Comparison of ENCODE assay signal across 13 cellular contexts in the genomic region with DNA sequence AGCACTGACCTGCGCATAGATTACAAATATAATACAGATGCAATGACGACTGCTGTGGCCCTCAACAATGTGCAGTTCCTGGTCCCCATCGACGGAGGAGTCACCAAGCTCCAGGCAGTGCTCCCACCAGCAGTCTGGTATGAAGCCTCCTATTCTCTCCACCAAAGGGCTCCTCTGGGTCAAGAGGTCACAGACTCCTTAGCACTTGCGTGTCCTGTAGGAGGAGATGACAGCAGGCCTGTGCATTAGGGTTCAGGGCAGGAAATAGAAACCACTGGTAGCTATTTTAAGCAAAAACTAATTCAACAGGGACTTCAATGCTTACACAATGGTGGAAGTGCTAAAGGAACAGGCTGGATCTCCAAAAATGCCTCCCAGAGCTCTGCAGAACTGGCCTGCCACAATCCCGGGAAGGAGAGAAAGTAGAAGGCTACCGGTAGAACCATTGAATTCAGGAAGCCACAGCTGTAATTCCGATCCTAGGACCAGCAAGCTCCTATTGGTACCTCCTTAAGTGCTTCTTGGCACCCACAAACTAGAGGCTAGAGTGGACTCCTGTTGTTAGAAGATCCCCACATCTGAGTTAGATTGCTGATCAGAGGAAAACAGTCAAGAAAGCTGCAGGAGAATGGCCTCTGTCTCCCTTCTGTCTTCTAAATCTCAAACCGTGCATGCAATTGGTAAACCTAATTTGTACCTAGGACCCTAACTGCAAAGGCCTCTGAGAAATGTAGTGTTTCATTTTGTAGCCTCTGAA. TPM values are rescaled to one million over a fixed set of nuclear protein-coding genes. Genes with fewer than 3 reads are reported as not detected.
DNase-seq lines count a peak whose midpoint lies in the region; ATAC-seq and TF ChIP-seq lines count a peak whose summit lies in the region.
"Had no signal": no experiment of that assay in that cellular context is flagged by ENCODE, and none has a peak within 500 bp of the region (broad histone marks: within the 10 kb centered on the region; RNA-seq: fewer than 3 reads in every experiment).

No MANE protein-coding gene starts in this region.

- no peak for DNase-seq in activated naive CD8-positive, alpha-beta T cell treated with anti-CD3 and anti-CD28 coated beads, Interleukin-2, amount 10 ng/mL, durations not matched to agents 7 days and 5 days
- DNase-seq in activated naive CD8-positive, alpha-beta T cell treated with anti-CD3 and anti-CD28 coated beads, Interleukin-2, amount 50 U/mL, for 24 hours, result no peak
- DNase-seq in NB4 (ENCODE audit: low read depth) (peak; percentile 68), AML-193 (lab: John Stamatoyannopoulos, UW) (no peak), ureter (ENCODE audit: low spot score) (no peak)
- no peak for DNase-seq in stimulated activated effector memory CD8-positive, alpha-beta T cell treated with anti-CD3 and anti-CD28 coated beads, Interleukin-12 subunit alpha, Interleukin-12 subunit beta, amount 100 ng/mL, for 72 hours (ENCODE audit: low spot score in 2 of 2)
- DNase-seq: activated T-cell treated with anti-CD3 and anti-CD28 coated beads, Interleukin-2, amount 50 U/mL, for 24 hours; DMS79; occipital lobe had no signal

- TF ChIP-seq POLR2A in NB4 (IDR thresholded peaks at IDR 0.05; ENCODE audit: extremely low read depth, insufficient read length), result no peak

- peaks cover 4% of the 10 kb centered on the region for H3K27me3 Mint-ChIP-seq in activated naive CD8-positive, alpha-beta T cell treated with anti-CD3 and anti-CD28 coated beads, Interleukin-2, amount 10 ng/mL, durations not matched to agents 7 days and 5 days
- H3K27me3 Mint-ChIP-seq in activated naive CD8-positive, alpha-beta T cell treated with anti-CD3 and anti-CD28 coated beads, Interleukin-2, amount 50 U/mL, for 24 hours, result no peaks in the 10 kb centered on the region
- H3K27me3 Mint-ChIP-seq: activated T-cell treated with anti-CD3 and anti-CD28 coated beads, Interleukin-2, amount 50 U/mL, for 24 hours had no signal

- POLR2A ChIA-PET in activated naive CD8-positive, alpha-beta T cell treated with anti-CD3 and anti-CD28 coated beads, Interleukin-2, amount 10 ng/mL, durations not matched to agents 7 days and 5 days (lab: Charles Lee), result no interaction called here

- H3K36me3 Mint-ChIP-seq in activated naive CD8-positive, alpha-beta T cell treated with anti-CD3 and anti-CD28 coated beads, Interleukin-2, amount 10 ng/mL, durations not matched to agents 7 days and 5 days, result peaks cover 3% of the 10 kb centered on the region
- no peaks in the 10 kb centered on the region for H3K36me3 Mint-ChIP-seq in activated naive CD8-positive, alpha-beta T cell treated with anti-CD3 and anti-CD28 coated beads, Interleukin-2, amount 50 U/mL, for 24 hours (ENCODE audit: low read depth)
- no peaks in the 10 kb centered on the region for H3K36me3 Mint-ChIP-seq in stimulated activated effector memory CD8-positive, alpha-beta T cell treated with anti-CD3 and anti-CD28 coated beads, Interleukin-12 subunit alpha, Interleukin-12 subunit beta, amount 100 ng/mL, for 72 hours

- H3K27ac Mint-ChIP-seq in activated naive CD8-positive, alpha-beta T cell treated with anti-CD3 and anti-CD28 coated beads, Interleukin-2, amount 10 ng/mL, durations not matched to agents 7 days and 5 days, result peak overlapping the region; percentile 21
- H3K27ac Mint-ChIP-seq in activated naive CD8-positive, alpha-beta T cell treated with anti-CD3 and anti-CD28 coated beads, Interleukin-2, amount 50 U/mL, for 24 hours, result no peak overlapping the region
- no peak overlapping the region for H3K27ac Mint-ChIP-seq in stimulated activated effector memory CD8-positive, alpha-beta T cell treated with anti-CD3 and anti-CD28 coated beads, Interleukin-12 subunit alpha, Interleukin-12 subunit beta, amount 100 ng/mL, for 72 hours
- H3K27ac Mint-ChIP-seq: activated T-cell treated with anti-CD3 and anti-CD28 coated beads, Interleukin-2, amount 50 U/mL, for 24 hours had no signal

- H3K4me3 ChIP-seq in NB4 (ENCODE audit: low read depth, low read length), result no peak overlapping the region

- H3K9me3 Mint-ChIP-seq in activated naive CD8-positive, alpha-beta T cell treated with anti-CD3 and anti-CD28 coated beads, Interleukin-2, amount 10 ng/mL, durations not matched to agents 7 days and 5 days, result peaks cover 4% of the 10 kb centered on the region
- H3K9me3 Mint-ChIP-seq in activated naive CD8-positive, alpha-beta T cell treated with anti-CD3 and anti-CD28 coated beads, Interleukin-2, amount 50 U/mL, for 24 hours, result no peaks in the 10 kb centered on the region
- H3K9me3 Mint-ChIP-seq in stimulated activated effector memory CD8-positive, alpha-beta T cell treated with anti-CD3 and anti-CD28 coated beads, Interleukin-12 subunit alpha, Interleukin-12 subunit beta, amount 100 ng/mL, for 72 hours, result no peaks in the 10 kb centered on the region
- H3K9me3 Mint-ChIP-seq: activated T-cell treated with anti-CD3 and anti-CD28 coated beads, Interleukin-2, amount 50 U/mL, for 24 hours had no signal

- peaks cover 10% of the 10 kb centered on the region for H3K4me1 Mint-ChIP-seq in activated naive CD8-positive, alpha-beta T cell treated with anti-CD3 and anti-CD28 coated beads, Interleukin-2, amount 10 ng/mL, durations not matched to agents 7 days and 5 days
- H3K4me1 Mint-ChIP-seq in activated naive CD8-positive, alpha-beta T cell treated with anti-CD3 and anti-CD28 coated beads, Interleukin-2, amount 50 U/mL, for 24 hours, result peaks cover 5% of the 10 kb centered on the region
- H3K4me1 Mint-ChIP-seq in stimulated activated effector memory CD8-positive, alpha-beta T cell treated with anti-CD3 and anti-CD28 coated beads, Interleukin-12 subunit alpha, Interleukin-12 subunit beta, amount 100 ng/mL, for 72 hours, result peaks cover 5% of the 10 kb centered on the region

- ATAC-seq in activated naive CD8-positive, alpha-beta T cell treated with anti-CD3 and anti-CD28 coated beads, Interleukin-2, amount 10 ng/mL, durations not matched to agents 7 days and 5 days (ENCODE audit: low read depth), result no peak
- no peak for ATAC-seq in activated naive CD8-positive, alpha-beta T cell treated with anti-CD3 and anti-CD28 coated beads, Interleukin-2, amount 50 U/mL, for 24 hours
- ATAC-seq in HG02870 (IDR thresholded peaks at IDR 0.05; ENCODE audit: unreplicated experiment), result peak; percentile 58
- peak; percentile 59 for ATAC-seq in stimulated activated effector memory CD8-positive, alpha-beta T cell treated with anti-CD3 and anti-CD28 coated beads, Interleukin-12 subunit alpha, Interleukin-12 subunit beta, amount 100 ng/mL, for 72 hours
- ATAC-seq in GM18517 (IDR thresholded peaks at IDR 0.05; ENCODE audit: unreplicated experiment), result no peak
- ATAC-seq: esophagus mucosa had no signal

- no peak overlapping the region for H3K4me3 Mint-ChIP-seq in activated naive CD8-positive, alpha-beta T cell treated with anti-CD3 and anti-CD28 coated beads, Interleukin-2, amount 10 ng/mL, durations not matched to agents 7 days and 5 days
- H3K4me3 Mint-ChIP-seq in activated naive CD8-positive, alpha-beta T cell treated with anti-CD3 and anti-CD28 coated beads, Interleukin-2, amount 50 U/mL, for 24 hours, result no peak overlapping the region
- H3K4me3 Mint-ChIP-seq in stimulated activated effector memory CD8-positive, alpha-beta T cell treated with anti-CD3 and anti-CD28 coated beads, Interleukin-12 subunit alpha, Interleukin-12 subunit beta, amount 100 ng/mL, for 72 hours, result no peak overlapping the region
- H3K4me3 Mint-ChIP-seq: activated T-cell treated with anti-CD3 and anti-CD28 coated beads, Interleukin-2, amount 50 U/mL, for 24 hours had no signal

- TF ChIP-seq CTCF in NB4 (IDR thresholded peaks at IDR 0.05; ENCODE audit: low read depth, low read length), result no peak

RNA-seq across cellular contexts. Expression of a gene that starts 12.7 kb away (rescaled TPM):
- total RNA-seq in activated naive CD8-positive, alpha-beta T cell treated with anti-CD3 and anti-CD28 coated beads, Interleukin-2, amount 10 ng/mL, durations not matched to agents 7 days and 5 days, result not detected
- 3.1 TPM for total RNA-seq in ureter
- total RNA-seq: esophagus mucosa; T-helper 2 cell treated with Interferon-gamma antibody and Interleukin-4, amounts not matched to agents 100 ng/mL and 5 ng/mL, for 36 hours had no signal

Comparison
In these comparisons a context has a peak if more than half of its experiments do, and no peak if none do; other contexts are left out.
1. ATAC-seq: peak in HG02870 (single experiment) and stimulated activated effector memory CD8-positive, alpha-beta T cell treated with anti-CD3 and anti-CD28 coated beads, Interleukin-12 subunit alpha, Interleukin-12 subunit beta, amount 100 ng/mL, for 72 hours (single experiment); none in activated naive CD8-positive, alpha-beta T cell treated with anti-CD3 and anti-CD28 coated beads, Interleukin-2, amount 10 ng/mL, durations not matched to agents 7 days and 5 days (single experiment), activated naive CD8-positive, alpha-beta T cell treated with anti-CD3 and anti-CD28 coated beads, Interleukin-2, amount 50 U/mL, for 24 hours (single experiment) and GM18517 (single experiment).